9 cellular contexts compared by ENCODE assay signal in genomic region chr7:234712-235553, GRCh38. TPM values are rescaled to one million over a fixed set of nuclear protein-coding genes. Genes with fewer than 3 reads are reported as not detected.
DNase-seq lines count a peak whose midpoint lies in the region; ATAC-seq and TF ChIP-seq lines count a peak whose summit lies in the region.
"Had no signal": no experiment of that assay in that cellular context is flagged by ENCODE, and none has a peak within 500 bp of the region (broad histone marks: within the 10 kb centered on the region; RNA-seq: fewer than 3 reads in every experiment).

No MANE protein-coding gene starts in this region.

- ATAC-seq in left lung (peak; percentile 79), HG03378 (IDR thresholded peaks at IDR 0.05; ENCODE audit: unreplicated experiment) (no peak)

- H3K27ac ChIP-seq in left lung = peak overlapping the region; percentile 72 to 87
- H3K27ac ChIP-seq in spleen = peak overlapping the region in 6 of 8 donors; percentile 62 to 75 (median 64)

- H3K36me3 ChIP-seq in left lung (peaks cover 0 to 36% of the 10 kb centered on the region in 2 donors), spleen (no peaks in the 10 kb centered on the region)

- DNase-seq in GM04504 (ENCODE audit: low read depth) (peak; percentile 10), cerebellum (ENCODE audit: low spot score) (peak; percentile 53), left lung (peak in 1 of 2 donors; percentile 71), spleen (no peak), cortex of kidney (lab: John Stamatoyannopoulos, UW) (no peak), NCI-H774 (lab: John Stamatoyannopoulos, UW) (no peak)
- no peak for DNase-seq in activated naive CD4-positive, alpha-beta T cell treated with Interleukin-2 at 50 U/mL for 16 hours
- DNase-seq: midbrain had no signal

- H3K27me3 ChIP-seq in left lung (no peaks in the 10 kb centered on the region), spleen (replicated peaks in 1 of 7) (peaks cover 0 to 15% (median 0%) of the 10 kb centered on the region in 7 donors)

- H3K4me3 ChIP-seq in left lung (no peak overlapping the region), spleen (no peak overlapping the region)

- WGBS in spleen, 5 donors = 75 to 88% (median 78%) methylated on average over 26 to 28 of the region's 28 CpGs

- intact Hi-C loops in left lung (cut with DNase I) (no loop called here), spleen (cut with DNase I; ENCODE audit: low total_unique reads) (no loop called here)

- peaks cover 28 to 29% of the 10 kb centered on the region in 2 donors for H3K4me1 ChIP-seq in left lung
- peaks cover 0 to 23% (median 6%) of the 10 kb centered on the region in 6 donors for H3K4me1 ChIP-seq in spleen

- TF ChIP-seq CTCF in left lung (IDR thresholded peaks at IDR 0.05) (no peak), spleen (IDR thresholded peaks at IDR 0.05 in 8 of 11, conservative IDR thresholded peaks at IDR 0.05 in 3 of 11) (no peak)

- H3K9me3 ChIP-seq in left lung (no peaks in the 10 kb centered on the region), spleen (no peaks in the 10 kb centered on the region)

- no peak for TF ChIP-seq POLR2A in spleen (IDR thresholded peaks at IDR 0.05)

RNA-seq across cellular contexts. Expression of gene FAM20C, which starts 42.6 kb away (rescaled TPM):
- total RNA-seq in cerebellum = 19.8 TPM
- 10 to 100 TPM; 44.6 to 75.5 TPM for total RNA-seq in left lung
- 10 to 100 TPM in 5 of 7 donors, 1 to 10 TPM in 2; 8.8 to 27.3 (median 14.9) TPM for total RNA-seq in spleen
- polyA plus RNA-seq in spleen = 10 to 100 TPM in 2 of 3 donors, 1 to 10 TPM in 1; 6.9 to 15.8 (median 10.5) TPM

RNA-seq across cellular contexts. Expression of gene FOXL3, which starts 55.0 kb away (rescaled TPM):
- not detected for total RNA-seq in cerebellum
- not detected for total RNA-seq in left lung
- not detected for total RNA-seq in spleen
- not detected for polyA plus RNA-seq in spleen

Comparison
In these comparisons a context has a peak if more than half of its experiments do, and no peak if none do; other contexts are left out.
1. DNase-seq: peak in GM04504 (single experiment) and cerebellum (single experiment); none in spleen (single experiment), cortex of kidney (single experiment), NCI-H774 (single experiment) and activated naive CD4-positive, alpha-beta T cell treated with Interleukin-2 at 50 U/mL for 16 hours (single experiment).